ENCODE assay signal across 10 cellular contexts in genomic region chr1:70204139-70204538, GRCh38. TPM values are rescaled to one million over a fixed set of nuclear protein-coding genes. Genes with fewer than 3 reads are reported as not detected.
DNase-seq lines count a peak whose midpoint lies in the region; ATAC-seq, FAIRE-seq and TF ChIP-seq lines count a peak whose summit lies in the region.
"Had no signal": no experiment of that assay in that cellular context is flagged by ENCODE, and none has a peak within 500 bp of the region (broad histone marks: within the 10 kb centered on the region; RNA-seq: fewer than 3 reads in every experiment).

No MANE protein-coding gene starts in this region.

- H3K9ac ChIP-seq in HUES48 (ENCODE audit: low read depth, low read length) (no peak overlapping the region), GM12878 (ENCODE audit: control insufficient read depth, insufficient read depth, low read length) (no peak overlapping the region; the same call in 1 of the 2 replicates)

- H3K27ac ChIP-seq in HUES48 (ENCODE audit: low read depth, low read length): no peak overlapping the region
- H3K27ac ChIP-seq in GM12878 (ENCODE audit: control insufficient read depth, insufficient read depth): no peak overlapping the region
- no peak overlapping the region for H3K27ac ChIP-seq in muscle layer of duodenum (ENCODE audit: low read length)

- POLR2A ChIA-PET in GM12878 (lab: Charles Lee): interaction anchor here (1.0 to 3.3 kb wide), 4 partner anchors 14 to 150 kb away, joined by 3 to 21 read pairs (median 4); partner anchors contain the start of genes ANKRD13C and SRSF11

- H3K9me3 ChIP-seq in BE2C (no peaks in the 10 kb centered on the region), HUES48 (ENCODE audit: control insufficient read depth, insufficient read depth, low read length) (no peaks in the 10 kb centered on the region), GM12878 (replicated peaks; ENCODE audit: control insufficient read depth, insufficient read depth, low read length) (no peaks in the 10 kb centered on the region), muscle layer of duodenum (ENCODE audit: control insufficient read depth in 1 of 2, low read length in 2 of 2) (no peaks in the 10 kb centered on the region)

- RAD21 ChIA-PET in GM12878 (lab: Charles Lee; ENCODE audit: unreplicated experiment): interaction anchor here (1.3 kb wide), 1 partner anchor 23 kb away, joined by 3 read pairs; no protein-coding TSS in a partner anchor

- H3K36me3 ChIP-seq in BE2C (no peaks in the 10 kb centered on the region), HUES48 (ENCODE audit: control insufficient read depth, insufficient read depth, low read length) (peaks cover 13% of the 10 kb centered on the region), GM12878 (ENCODE audit: control insufficient read depth in 2 of 2, insufficient read depth in 2 of 2, low read length in 1 of 2) (no peaks in the 10 kb centered on the region; a peak in 1 of 4 replicates), muscle layer of duodenum (ENCODE audit: control insufficient read depth in 1 of 2, insufficient read depth in 2 of 2, low read length in 2 of 2) (no peaks in the 10 kb centered on the region)

- H4K20me1 ChIP-seq in GM12878 (ENCODE audit: control insufficient read depth, insufficient read depth): no peaks in the 10 kb centered on the region

- SMC1A ChIA-PET in GM12878 (lab: Charles Lee; ENCODE audit: uncharacterized antibody, unreplicated experiment): interaction anchor here (1.0 kb wide), 1 partner anchor 14 kb away, joined by 4 read pairs; no protein-coding TSS in a partner anchor

- CTCF ChIA-PET in GM12878 (lab: Yijun Ruan, JAX): no interaction called here

- H3K27me3 ChIP-seq in BE2C (no peaks in the 10 kb centered on the region), HUES48 (ENCODE audit: control insufficient read depth, insufficient read depth, low read length) (no peaks in the 10 kb centered on the region), GM12878 (replicated peaks in 1 of 2; ENCODE audit: control insufficient read depth in 2 of 2, insufficient read depth in 2 of 2, low read length in 1 of 2) (no peaks in the 10 kb centered on the region), muscle layer of duodenum (ENCODE audit: low read depth, low read length) (no peaks in the 10 kb centered on the region)

- H3K4me1 ChIP-seq in BE2C (no peaks in the 10 kb centered on the region), HUES48 (ENCODE audit: control insufficient read depth, insufficient read depth, low read length) (no peaks in the 10 kb centered on the region; the same call in 1 of the 2 replicates), GM12878 (ENCODE audit: control insufficient read depth, insufficient read depth, low read length) (peaks cover 4% of the 10 kb centered on the region; the same call in 1 of the 2 replicates), muscle layer of duodenum (ENCODE audit: control insufficient read depth in 1 of 2, insufficient read depth in 2 of 2, low read length in 2 of 2) (peaks cover 0 to 46% of the 10 kb centered on the region in 2 donors)

- FAIRE-seq in GM12878 (lab: Jason Lieb, UNC) (no peak), HTR-8/SVneo (lab: Jason Lieb, UNC) (no peak)
- FAIRE-seq: G401.6 had no signal

- H2AFZ ChIP-seq in GM12878 (ENCODE audit: control insufficient read depth, low read depth, low read length): no peak overlapping the region

- DNase-seq in BE2C: no peak
- DNase-seq in GM12878 (ENCODE audit: low read depth, low spot score): no peak
- no peak for DNase-seq in T1000 (lab: John Stamatoyannopoulos, UW)
- no peak for DNase-seq in NAMALWA (ENCODE audit: low spot score)
- DNase-seq in NCI-H524 (lab: John Stamatoyannopoulos, UW): no peak
- no peak for DNase-seq in HTR-8/SVneo (ENCODE audit: insufficient read length, low spot score)
- DNase-seq: Right ventricle myocardium superior had no signal

- no peak for TF ChIP-seq RAD21 in GM12878 (IDR thresholded peaks at IDR 0.05; ENCODE audit: insufficient read depth, low read depth, low read length)

- TF ChIP-seq CTCF in BE2C (IDR thresholded peaks at IDR 0.05; ENCODE audit: low read depth, low read length): no peak
- no peak for TF ChIP-seq CTCF in GM12878 (IDR thresholded peaks at IDR 0.05 in 2 of 3, conservative IDR thresholded peaks at IDR 0.05 in 1 of 3; ENCODE audit: control insufficient read depth in 2 of 3, extremely low read depth in 1 of 3, insufficient read depth in 1 of 3, low read depth in 3 of 3, low read length in 3 of 3)

- no TSS peak for BruUV-seq in GM12878 (replicated peaks; lab: Mats Ljungman, UMichigan)

- TF ChIP-seq EP300 in GM12878 (IDR thresholded peaks at IDR 0.05; ENCODE audit: borderline replicate concordance in 1 of 2, control insufficient read depth in 1 of 2, low read depth in 2 of 2, low read length in 2 of 2): no peak

- ATAC-seq in GM12878: no peak

- in situ Hi-C loops in GM12878 (cut with MboI): no loop called here

- no peak for TF ChIP-seq POLR2A in GM12878 (IDR thresholded peaks at IDR 0.05; ENCODE audit: low read depth, low read length)

- intact Hi-C loops in GM12878 (cut with micrococcal nuclease; ENCODE audit: unreplicated experiment): loop anchor here (2.0 to 10.0 kb wide), 2 partner anchors 211 to 877 kb away; partner anchors contain the start of genes CTH and ZRANB2

- H3K4me3 ChIP-seq in BE2C (ENCODE audit: low read depth, low read length) (peak overlapping the region; percentile 75), HUES48 (ENCODE audit: low read depth, low read length) (peak overlapping the region; percentile 94), GM12878 (peak overlapping the region; percentile 83), muscle layer of duodenum (ENCODE audit: low read depth in 1 of 2, low read length in 2 of 2) (peak overlapping the region; percentile 93 to 100)

- 100% methylated on average over 1 of the region's 1 CpG for WGBS in GM12878 (ENCODE audit: insufficient coverage, insufficient replicate concordance, low lambda C conversion rate, missing lambda C conversion rate)

- H3K4me2 ChIP-seq in GM12878 (ENCODE audit: control insufficient read depth, insufficient read depth): peak overlapping the region; percentile 52

- peaks cover 92% of the 10 kb centered on the region for H3K79me2 ChIP-seq in GM12878 (ENCODE audit: control insufficient read depth, insufficient read depth, low read length)

TF ChIP-seq in GM12878, 131 proteins besides CTCF, POLR2A, EP300 and RAD21 (continues in another document):
- TF ChIP-seq BCL11A (IDR thresholded peaks at IDR 0.05; ENCODE audit: low read depth, low read length) (no peak), PAX8 (IDR thresholded peaks at IDR 0.05) (no peak)
- TF ChIP-seq, protein P1, sequence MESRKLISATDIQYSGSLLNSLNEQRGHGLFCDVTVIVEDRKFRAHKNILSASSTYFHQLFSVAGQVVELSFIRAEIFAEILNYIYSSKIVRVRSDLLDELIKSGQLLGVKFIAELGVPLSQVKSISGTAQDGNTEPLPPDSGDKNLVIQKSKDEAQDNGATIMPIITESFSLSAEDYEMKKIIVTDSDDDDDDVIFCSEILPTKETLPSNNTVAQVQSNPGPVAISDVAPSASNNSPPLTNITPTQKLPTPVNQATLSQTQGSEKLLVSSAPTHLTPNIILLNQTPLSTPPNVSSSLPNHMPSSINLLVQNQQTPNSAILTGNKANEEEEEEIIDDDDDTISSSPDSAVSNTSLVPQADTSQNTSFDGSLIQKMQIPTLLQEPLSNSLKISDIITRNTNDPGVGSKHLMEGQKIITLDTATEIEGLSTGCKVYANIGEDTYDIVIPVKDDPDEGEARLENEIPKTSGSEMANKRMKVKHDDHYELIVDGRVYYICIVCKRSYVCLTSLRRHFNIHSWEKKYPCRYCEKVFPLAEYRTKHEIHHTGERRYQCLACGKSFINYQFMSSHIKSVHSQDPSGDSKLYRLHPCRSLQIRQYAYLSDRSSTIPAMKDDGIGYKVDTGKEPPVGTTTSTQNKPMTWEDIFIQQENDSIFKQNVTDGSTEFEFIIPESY (IDR thresholded peaks at IDR 0.05): no peak

RNA-seq across cellular contexts. Expression of gene LRRC40, which starts 1.2 kb away (rescaled TPM):
- polyA plus RNA-seq in BE2C (2012; ENCODE audit: insufficient read depth, insufficient read length, low read depth): 8.7 TPM
- 38.1 and 39.8 TPM in 2 replicates for total RNA-seq in GM12878 (2013; cell fraction: nucleolus; rRNA removed)
- total RNA-seq in GM12878 (2014; rRNA removed): 27.5 and 32.5 TPM in 2 replicates
- total RNA-seq in GM12878 (2014; rRNA removed; fragmentation: Illumina TruSeq; extraction: Trizol): 39.1 and 39.4 TPM in 2 replicates
- total RNA-seq in GM12878 (2021): 21.4 and 22.0 TPM in 2 replicates
- polyA plus RNA-seq in GM12878 (2011; ENCODE audit: low read depth): 5.4 TPM
- 29.4 and 55.8 TPM in 2 replicates for polyA plus RNA-seq in GM12878 (2011; rRNA removed)
- 7.7 and 9.6 TPM in 2 replicates for polyA plus RNA-seq in GM12878 (2011; cell fraction: cytosol; rRNA removed)
- polyA plus RNA-seq in GM12878 (2011; cell fraction: nucleus; rRNA removed): 11.3 and 16.7 TPM in 2 replicates
- 9.2 and 12.6 TPM in 2 replicates for polyA plus RNA-seq in GM12878 (2012)
- 34.2 and 48.0 TPM in 2 replicates for polyA plus RNA-seq in GM12878 (2014; fragmentation: Illumina TruSeq; extraction: Trizol)
- polyA plus RNA-seq in GM12878 (2014; fragmentation: Nextera tagmentation; extraction: Ambion mirVana): 10 to 100 TPM; 26.1 to 44.3 TPM
- polyA plus RNA-seq in GM12878 (2014; rRNA removed): 15.7 and 19.5 TPM in 2 replicates
- polyA plus RNA-seq in GM12878 (2016; fragmentation: Nextera tagmentation; extraction: Ambion mirVana): 10 to 100 TPM; 32.4 to 34.5 TPM
- polyA minus RNA-seq in GM12878 (2011; rRNA and poly(A)+ RNA removed): 12.5 and 14.3 TPM in 2 replicates
- polyA minus RNA-seq in GM12878 (2011; cell fraction: cytosol; rRNA and poly(A)+ RNA removed): 8.0 and 8.7 TPM in 2 replicates
- 9.9 and 10.9 TPM in 2 replicates for polyA minus RNA-seq in GM12878 (2011; cell fraction: nucleus; rRNA and poly(A)+ RNA removed)

RNA-seq across cellular contexts. Expression of gene SRSF11, which starts 17.0 kb away (rescaled TPM):
- 80.5 TPM for polyA plus RNA-seq in BE2C (2012; ENCODE audit: insufficient read depth, insufficient read length, low read depth)
- total RNA-seq in GM12878 (2013; cell fraction: nucleolus; rRNA removed): 679 and 699 TPM in 2 replicates
- total RNA-seq in GM12878 (2014; rRNA removed) (143 and 161 TPM in 2 replicates), GM12878 (2014; rRNA removed; fragmentation: Illumina TruSeq; extraction: Trizol) (206 and 215 TPM in 2 replicates), GM12878 (2021) (139 and 144 TPM in 2 replicates)
- 67.0 TPM for polyA plus RNA-seq in GM12878 (2011; ENCODE audit: low read depth)
- polyA plus RNA-seq in GM12878 (2011; rRNA removed) (424 and 447 TPM in 2 replicates), GM12878 (2014; fragmentation: Illumina TruSeq; extraction: Trizol) (267 and 397 TPM in 2 replicates), GM12878 (2014; fragmentation: Nextera tagmentation; extraction: Ambion mirVana) (100 to 1,000 TPM in 1 of 2 experiments, 10 to 100 TPM in 1; 83.0 to 109 TPM), GM12878 (2014; rRNA removed) (185 and 210 TPM in 2 replicates), GM12878 (2016; fragmentation: Nextera tagmentation; extraction: Ambion mirVana) (100 to 1,000 TPM; 207 to 219 TPM)
- 210 and 228 TPM in 2 replicates for polyA plus RNA-seq in GM12878 (2011; cell fraction: cytosol; rRNA removed)
- 782 and 792 TPM in 2 replicates for polyA plus RNA-seq in GM12878 (2011; cell fraction: nucleus; rRNA removed)
- 144 and 155 TPM in 2 replicates for polyA plus RNA-seq in GM12878 (2012)
- polyA minus RNA-seq in GM12878 (2011; rRNA and poly(A)+ RNA removed): 241 and 282 TPM in 2 replicates
- polyA minus RNA-seq in GM12878 (2011; cell fraction: cytosol; rRNA and poly(A)+ RNA removed): 69.1 and 84.6 TPM in 2 replicates
- 291 and 367 TPM in 2 replicates for polyA minus RNA-seq in GM12878 (2011; cell fraction: nucleus; rRNA and poly(A)+ RNA removed)
